In genomic region chr19:17334414-17335409, GRCh38 we compare ENCODE assay signal across 8 cellular contexts. TPM values are rescaled to one million over a fixed set of nuclear protein-coding genes. Genes with fewer than 3 reads are reported as not detected.
DNase-seq lines count a peak whose midpoint lies in the region; TF ChIP-seq lines count a peak whose summit lies in the region.

A gene with protein sequence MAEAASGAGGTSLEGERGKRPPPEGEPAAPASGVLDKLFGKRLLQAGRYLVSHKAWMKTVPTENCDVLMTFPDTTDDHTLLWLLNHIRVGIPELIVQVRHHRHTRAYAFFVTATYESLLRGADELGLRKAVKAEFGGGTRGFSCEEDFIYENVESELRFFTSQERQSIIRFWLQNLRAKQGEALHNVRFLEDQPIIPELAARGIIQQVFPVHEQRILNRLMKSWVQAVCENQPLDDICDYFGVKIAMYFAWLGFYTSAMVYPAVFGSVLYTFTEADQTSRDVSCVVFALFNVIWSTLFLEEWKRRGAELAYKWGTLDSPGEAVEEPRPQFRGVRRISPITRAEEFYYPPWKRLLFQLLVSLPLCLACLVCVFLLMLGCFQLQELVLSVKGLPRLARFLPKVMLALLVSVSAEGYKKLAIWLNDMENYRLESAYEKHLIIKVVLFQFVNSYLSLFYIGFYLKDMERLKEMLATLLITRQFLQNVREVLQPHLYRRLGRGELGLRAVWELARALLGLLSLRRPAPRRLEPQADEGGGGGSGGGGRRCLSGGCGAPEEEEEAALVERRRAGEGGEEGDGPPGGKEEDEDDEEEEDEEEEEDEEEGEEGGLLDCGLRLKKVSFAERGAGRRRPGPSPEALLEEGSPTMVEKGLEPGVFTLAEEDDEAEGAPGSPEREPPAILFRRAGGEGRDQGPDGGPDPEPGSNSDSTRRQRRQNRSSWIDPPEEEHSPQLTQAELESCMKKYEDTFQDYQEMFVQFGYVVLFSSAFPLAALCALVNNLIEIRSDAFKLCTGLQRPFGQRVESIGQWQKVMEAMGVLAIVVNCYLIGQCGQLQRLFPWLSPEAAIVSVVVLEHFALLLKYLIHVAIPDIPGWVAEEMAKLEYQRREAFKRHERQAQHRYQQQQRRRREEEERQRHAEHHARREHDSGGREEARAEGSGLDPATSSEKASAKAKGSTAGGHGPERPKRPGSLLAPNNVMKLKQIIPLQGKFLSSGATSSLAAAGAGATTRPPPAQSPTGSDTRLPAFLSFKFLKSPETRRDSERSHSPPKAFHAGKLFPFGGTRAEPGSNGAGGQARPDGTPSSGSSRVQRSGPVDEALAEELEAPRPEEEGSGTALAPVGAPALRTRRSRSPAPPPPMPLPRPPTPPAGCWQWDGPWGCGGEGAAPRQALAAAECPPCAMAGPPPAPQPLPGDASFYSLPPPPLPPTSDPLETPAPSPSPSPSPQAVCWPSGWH (minus strand): TSS chr19:17334855. CDS start chr19:17334670, 185 bp downstream.

- no peaks in the 10 kb centered on the region for H3K9me3 ChIP-seq in effector memory CD4-positive, alpha-beta T cell (ENCODE audit: control insufficient read depth, low read length)

- DNase-seq in HT1080 (ENCODE audit: low read depth) (peak; percentile 95), medulla oblongata (ENCODE audit: extremely low spot score) (peak; percentile 97)
- DNase-seq in NK-92 treated with Interleukin-12 subunit alpha and Interleukin-12 subunit beta, amount 100 ng/mL, for 24 hours (lab: John Stamatoyannopoulos, UW), result peak; percentile 91
- peak; percentile 93 to 94 for DNase-seq in activated CD8-positive, alpha-beta memory T cell treated with anti-CD3 and anti-CD28 coated beads for 1 hour (ENCODE audit: extremely low read depth in 1 of 2, low read depth in 1 of 2)
- peak; percentile 79 to 90 (median 87) for DNase-seq in effector memory CD4-positive, alpha-beta T cell
- peak; percentile 90 to 96 (median 94) for DNase-seq in stimulated activated CD4-positive, alpha-beta T cell treated with anti-CD3 and anti-CD28 coated beads, TNF-alpha, amount 100 ng/mL, for 4 hours (ENCODE audit: low read depth in 3 of 3)

- no peaks in the 10 kb centered on the region for H3K27me3 ChIP-seq in ACC112 (ENCODE audit: insufficient read depth, low read length)
- H3K27me3 ChIP-seq in effector memory CD4-positive, alpha-beta T cell (replicated peaks; ENCODE audit: control insufficient read depth, insufficient read depth, low read length, poor library complexity, severe bottlenecking), result no peaks in the 10 kb centered on the region

- H3K27ac ChIP-seq in ACC112 (ENCODE audit: low read depth, low read length), result no peak within 1 kb of the TSS
- H3K27ac ChIP-seq in effector memory CD4-positive, alpha-beta T cell (ENCODE audit: insufficient read depth, low read length, poor library complexity, severe bottlenecking), result peak within 1 kb of the TSS; percentile 66

- TF ChIP-seq POLR2A in GM18951 (IDR thresholded peaks at IDR 0.05; ENCODE audit: extremely low read depth, insufficient read depth, insufficient read length), result peak; percentile 35

- peak within 1 kb of the TSS; percentile 80 for H3K4me3 ChIP-seq in ACC112 (ENCODE audit: low read depth, low read length)
- peak within 1 kb of the TSS; percentile 81 for H3K4me3 ChIP-seq in effector memory CD4-positive, alpha-beta T cell (ENCODE audit: insufficient read depth, low read depth, low read length, poor library complexity, severe bottlenecking)

- no peaks in the 10 kb centered on the region; the same call in 1 of the 2 replicates for H3K36me3 ChIP-seq in ACC112 (ENCODE audit: insufficient read depth, low read length)
- H3K36me3 ChIP-seq in effector memory CD4-positive, alpha-beta T cell (ENCODE audit: control insufficient read depth, insufficient read depth, low read length), result no peaks in the 10 kb centered on the region

- peaks cover 5% of the 10 kb centered on the region for H3K4me1 ChIP-seq in ACC112 (ENCODE audit: control insufficient read depth, insufficient read depth, low read length, unreplicated experiment)
- peaks cover 35% of the 10 kb centered on the region for H3K4me1 ChIP-seq in effector memory CD4-positive, alpha-beta T cell (ENCODE audit: control insufficient read depth, insufficient read depth, low read length, poor library complexity, severe bottlenecking)

- H2AFZ ChIP-seq in ACC112 (ENCODE audit: low read length, unreplicated experiment), result peak within 1 kb of the TSS; percentile 65

- in situ Hi-C loops in GM18951 (cut with MboI; ENCODE audit: low sequenced_read_pairs, unreplicated experiment), result no loop called here

- H3K79me2 ChIP-seq in ACC112 (ENCODE audit: control insufficient read depth, insufficient read depth, low read length, unreplicated experiment), result peaks cover 3% of the 10 kb centered on the region

RNA-seq across cellular contexts. Expression of the gene that starts here (rescaled TPM):
- total RNA-seq in HT1080 (2014; rRNA removed; shearing (Covaris generic)), result 2.1 and 2.3 TPM in 2 replicates
- polyA plus RNA-seq in HT1080 (2015; cell fraction: cytosol; rRNA removed), result 2.8 TPM in 2 replicates
- polyA plus RNA-seq in HT1080 (2015; cell fraction: nucleus; rRNA removed), result 11.7 and 12.2 TPM in 2 replicates
